Comparison of ENCODE assay signal across 26 cellular contexts in genomic region chr5:24135536-24135935, GRCh38.
"Had no signal": no experiment of that assay in that cellular context is flagged by ENCODE, and none has a peak within 500 bp of the region (broad histone marks: within the 10 kb centered on the region; RNA-seq: fewer than 3 reads in every experiment).

No MANE protein-coding gene starts in this region.

- H3K9me3 Mint-ChIP-seq: activated CD4-positive, alpha-beta T cell treated with anti-CD3 and anti-CD28 coated beads, Interleukin-2, amount 10 ng/mL, durations not matched to agents 7 days and 5 days; activated naive CD8-positive, alpha-beta T cell treated with anti-CD3 and anti-CD28 coated beads for 36 hours had no signal

- H3K27ac Mint-ChIP-seq: activated CD4-positive, alpha-beta memory T cell treated with anti-CD3 and anti-CD28 coated beads for 36 hours; activated CD4-positive, alpha-beta T cell treated with anti-CD3 and anti-CD28 coated beads, Interleukin-2, amount 10 ng/mL, durations not matched to agents 7 days and 5 days; activated naive CD4-positive, alpha-beta T cell treated with anti-CD3 and anti-CD28 coated beads, Interleukin-2, amount 10 ng/mL, durations not matched to agents 7 days and 5 days; activated naive CD8-positive, alpha-beta T cell treated with anti-CD3 and anti-CD28 coated beads for 36 hours; activated T-helper 17 cell treated with anti-CD3 and anti-CD28 coated beads, Interleukin-2, amount 50 U/mL, for 72 hours; T-helper 17 cell; WTC11 had no signal

- DNase-seq: activated CD4-positive, alpha-beta memory T cell treated with anti-CD3 and anti-CD28 coated beads for 36 hours; activated CD4-positive, alpha-beta T cell treated with anti-CD3 and anti-CD28 coated beads, Interleukin-2, amount 10 ng/mL, durations not matched to agents 7 days and 5 days; activated CD4-positive, CD25-positive, alpha-beta regulatory T cell treated with anti-CD3 and anti-CD28 coated beads, Interleukin-2, amount 50 U/mL, for 72 hours; activated CD8-positive, alpha-beta memory T cell treated with anti-CD3 and anti-CD28 coated beads for 24 hours; activated gamma-delta T cell treated with Interleukin-2 at 50 U/mL for 16 hours; activated naive CD4-positive, alpha-beta T cell treated with anti-CD3 and anti-CD28 coated beads, Interleukin-2, amount 10 ng/mL, durations not matched to agents 7 days and 5 days; activated naive CD8-positive, alpha-beta T cell treated with anti-CD3 and anti-CD28 coated beads for 36 hours; activated T-cell treated with anti-CD3 and anti-CD28 coated beads for 4 hours; activated T-cell treated with anti-CD3 and anti-CD28 coated beads, Interleukin-2, amount 50 U/mL, for 48 hours; IMR-90; KG1; NCI-H1048; NCI-H2029; NCI-H2171; NCI-H2227 treated with DMSO at 0.1 percent for 48 hours; NCI-H526; NCI-H82; NK-92 treated with Interleukin-12 subunit alpha and Interleukin-12 subunit beta, amount 100 ng/mL, for 24 hours; OCI-M1; Peyer's patch; SHP77 treated with DMSO at 0.1 percent for 48 hours; T-helper 17 cell; T-helper 9 cell had no signal

- H3K4me1 Mint-ChIP-seq: activated CD4-positive, alpha-beta T cell treated with anti-CD3 and anti-CD28 coated beads, Interleukin-2, amount 10 ng/mL, durations not matched to agents 7 days and 5 days; activated naive CD4-positive, alpha-beta T cell treated with anti-CD3 and anti-CD28 coated beads, Interleukin-2, amount 10 ng/mL, durations not matched to agents 7 days and 5 days; activated naive CD8-positive, alpha-beta T cell treated with anti-CD3 and anti-CD28 coated beads for 36 hours; activated T-helper 17 cell treated with anti-CD3 and anti-CD28 coated beads, Interleukin-2, amount 50 U/mL, for 72 hours; central memory CD8-positive, alpha-beta T cell; T-helper 17 cell; WTC11 had no signal

- ATAC-seq: activated T-helper 17 cell treated with anti-CD3 and anti-CD28 coated beads, Interleukin-2, amount 50 U/mL, for 72 hours; T-helper 17 cell; WTC11 had no signal

- H3K27me3 ChIP-seq: Peyer's patch had no signal

- H3K36me3 ChIP-seq: Peyer's patch had no signal

- H3K4me3 ChIP-seq: Peyer's patch had no signal

- H3K36me3 Mint-ChIP-seq: activated CD4-positive, alpha-beta memory T cell treated with anti-CD3 and anti-CD28 coated beads for 36 hours; activated naive CD4-positive, alpha-beta T cell treated with anti-CD3 and anti-CD28 coated beads, Interleukin-2, amount 10 ng/mL, durations not matched to agents 7 days and 5 days; activated naive CD8-positive, alpha-beta T cell treated with anti-CD3 and anti-CD28 coated beads for 36 hours; WTC11 had no signal

- H3K27me3 Mint-ChIP-seq: activated CD4-positive, alpha-beta memory T cell treated with anti-CD3 and anti-CD28 coated beads for 36 hours; activated CD4-positive, alpha-beta T cell treated with anti-CD3 and anti-CD28 coated beads, Interleukin-2, amount 10 ng/mL, durations not matched to agents 7 days and 5 days; activated naive CD4-positive, alpha-beta T cell treated with anti-CD3 and anti-CD28 coated beads, Interleukin-2, amount 10 ng/mL, durations not matched to agents 7 days and 5 days; activated naive CD8-positive, alpha-beta T cell treated with anti-CD3 and anti-CD28 coated beads for 36 hours; activated T-helper 17 cell treated with anti-CD3 and anti-CD28 coated beads, Interleukin-2, amount 50 U/mL, for 72 hours; central memory CD8-positive, alpha-beta T cell; T-helper 17 cell had no signal

- H3K4me3 Mint-ChIP-seq: activated CD4-positive, alpha-beta memory T cell treated with anti-CD3 and anti-CD28 coated beads for 36 hours; activated CD4-positive, alpha-beta T cell treated with anti-CD3 and anti-CD28 coated beads, Interleukin-2, amount 10 ng/mL, durations not matched to agents 7 days and 5 days; activated naive CD4-positive, alpha-beta T cell treated with anti-CD3 and anti-CD28 coated beads, Interleukin-2, amount 10 ng/mL, durations not matched to agents 7 days and 5 days; activated naive CD8-positive, alpha-beta T cell treated with anti-CD3 and anti-CD28 coated beads for 36 hours; activated T-helper 17 cell treated with anti-CD3 and anti-CD28 coated beads, Interleukin-2, amount 50 U/mL, for 72 hours; central memory CD8-positive, alpha-beta T cell; T-helper 17 cell; WTC11 had no signal
